Comparison of ENCODE assay signal across 11 cellular contexts in genomic region chr16:630815-631405, GRCh38. TPM values are rescaled to one million over a fixed set of nuclear protein-coding genes. Genes with fewer than 3 reads are reported as not detected.
DNase-seq lines count a peak whose midpoint lies in the region; ATAC-seq and TF ChIP-seq lines count a peak whose summit lies in the region.
"Had no signal": no experiment of that assay in that cellular context is flagged by ENCODE, and none has a peak within 500 bp of the region (broad histone marks: within the 10 kb centered on the region; RNA-seq: fewer than 3 reads in every experiment).

TSS of gene WFIKKN1 (plus strand) at chr16:630985. CDS start at chr16:631254, 269 bp downstream.

- peaks cover 4% of the 10 kb centered on the region for H3K4me1 Mint-ChIP-seq in T-helper 17 cell

- no peaks in the 10 kb centered on the region for H3K27me3 Mint-ChIP-seq in T-helper 17 cell
- H3K27me3 Mint-ChIP-seq: activated naive CD8-positive, alpha-beta T cell treated with anti-CD3 and anti-CD28 coated beads, Interleukin-2, amount 10 ng/mL, durations not matched to agents 7 days and 5 days had no signal

- DNase-seq in H7 = peak; percentile 95
- no peak for DNase-seq in T-helper 17 cell
- no peak for DNase-seq in retinal pigment epithelial cell (ENCODE audit: low read depth)
- no peak for DNase-seq in SIG-M5 (lab: John Stamatoyannopoulos, UW)
- DNase-seq in NCI-H187 treated with DMSO at 0.1 percent for 48 hours (lab: John Stamatoyannopoulos, UW) = no peak
- DNase-seq in NCI-H2196 (lab: John Stamatoyannopoulos, UW; ENCODE audit: unreplicated experiment) = no peak
- DNase-seq: activated naive CD8-positive, alpha-beta T cell treated with anti-CD3 and anti-CD28 coated beads, Interleukin-2, amount 10 ng/mL, durations not matched to agents 7 days and 5 days; DND-41; PC-3 had no signal

- H3K36me3 Mint-ChIP-seq in T-helper 17 cell (ENCODE audit: low read depth) = no peaks in the 10 kb centered on the region
- H3K36me3 Mint-ChIP-seq: activated naive CD8-positive, alpha-beta T cell treated with anti-CD3 and anti-CD28 coated beads, Interleukin-2, amount 10 ng/mL, durations not matched to agents 7 days and 5 days had no signal

- H3K4me3 Mint-ChIP-seq in T-helper 17 cell = peak within 1 kb of the TSS; percentile 36
- H3K4me3 Mint-ChIP-seq: activated naive CD8-positive, alpha-beta T cell treated with anti-CD3 and anti-CD28 coated beads, Interleukin-2, amount 10 ng/mL, durations not matched to agents 7 days and 5 days had no signal

- no peaks in the 10 kb centered on the region; the same call in none of the 2 replicates for H3K36me3 ChIP-seq in H7 (replicated peaks; ENCODE audit: control insufficient read depth, insufficient read depth, low read length)

- ATAC-seq in T-helper 17 cell (no peak), HG03108 (IDR thresholded peaks at IDR 0.05; ENCODE audit: unreplicated experiment) (no peak)
- ATAC-seq: PC-3 had no signal

- H3K27ac Mint-ChIP-seq in T-helper 17 cell = no peak within 1 kb of the TSS
- H3K27ac Mint-ChIP-seq: activated naive CD8-positive, alpha-beta T cell treated with anti-CD3 and anti-CD28 coated beads, Interleukin-2, amount 10 ng/mL, durations not matched to agents 7 days and 5 days had no signal

- H3K4me3 ChIP-seq in H7 (ENCODE audit: insufficient read depth, low read depth, low read length) (no peak within 1 kb of the TSS; the same call in 1 of the 2 replicates), iPS-18c (ENCODE audit: insufficient read depth, low read depth, low read length) (peak within 1 kb of the TSS; percentile 48), retinal pigment epithelial cell (ENCODE audit: low read length) (peak within 1 kb of the TSS; percentile 15)

- no peaks in the 10 kb centered on the region for H3K27me3 ChIP-seq in H7 (ENCODE audit: control insufficient read depth, insufficient read depth, low read length)

- H3K9me3 ChIP-seq in T-helper 17 cell (ENCODE audit: control insufficient read depth, low read length, poor library complexity, severe bottlenecking) = no peaks in the 10 kb centered on the region
- H3K9me3 ChIP-seq in iPS-18c (ENCODE audit: control insufficient read depth, insufficient read depth, low read length) = no peaks in the 10 kb centered on the region

- TF ChIP-seq CTCF in retinal pigment epithelial cell (conservative IDR thresholded peaks at IDR 0.05; ENCODE audit: low read depth, low read length) = no peak

RNA-seq across cellular contexts. Expression of gene WFIKKN1, which starts in this region (rescaled TPM):
- 4.5 and 5.5 TPM in 2 replicates for total RNA-seq in H7 (2014; rRNA removed; shearing (Covaris generic))
- under 1 TPM; 0.10 to 0.18 TPM for total RNA-seq in T-helper 17 cell
